Comparison of ENCODE assay signal across 11 cellular contexts in the genomic region with DNA sequence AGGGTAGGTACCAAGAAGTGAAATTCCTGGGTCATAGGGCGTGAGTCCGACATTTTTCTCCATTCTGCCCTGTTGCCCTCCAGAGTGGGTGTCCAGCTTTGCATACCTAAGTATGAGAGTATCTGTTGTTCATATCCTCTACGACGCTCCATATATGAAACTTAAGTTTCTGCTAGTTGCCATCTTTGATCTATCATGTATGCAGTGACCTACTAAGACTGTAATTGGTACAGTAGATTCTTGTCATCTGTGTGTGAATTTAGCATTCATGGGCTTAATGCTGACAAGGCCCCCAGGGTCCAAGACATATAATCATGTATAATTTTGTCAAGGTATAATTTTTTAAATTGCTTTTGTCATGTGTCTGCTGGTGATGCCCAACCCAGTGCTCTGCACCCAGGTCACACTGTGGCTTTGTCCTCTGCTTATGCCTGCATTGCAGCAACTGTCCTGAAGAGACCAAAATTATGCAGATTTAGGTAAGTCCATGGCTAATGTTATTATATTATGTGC. TPM values are rescaled to one million over a fixed set of nuclear protein-coding genes. Genes with fewer than 3 reads are reported as not detected.
A peak's percentile ranks its signal among the peaks of the same experiment; 100 is the strongest.
DNase-seq lines count a peak whose midpoint lies in the region; ATAC-seq and TF ChIP-seq lines count a peak whose summit lies in the region.
"Had no signal": no experiment of that assay in that cellular context is flagged by ENCODE, and none has a peak within 500 bp of the region (broad histone marks: within the 10 kb centered on the region; RNA-seq: fewer than 3 reads in every experiment).

No MANE protein-coding gene starts in this region.

- H3K27ac Mint-ChIP-seq in activated CD4-positive, alpha-beta T cell treated with anti-CD3 and anti-CD28 coated beads, Interleukin-2, amount 10 ng/mL, durations not matched to agents 7 days and 5 days = peak overlapping the region; percentile 39

- H3K4me1 Mint-ChIP-seq in activated CD4-positive, alpha-beta T cell treated with anti-CD3 and anti-CD28 coated beads, Interleukin-2, amount 10 ng/mL, durations not matched to agents 7 days and 5 days = peaks cover 81% of the 10 kb centered on the region

- WGBS in gastroesophageal sphincter (ENCODE audit: low coverage in 1 of 2), 2 donors = 78% methylated on average over 4 of the region's 4 CpGs

- peaks cover 18 to 71% of the 10 kb centered on the region in 2 donors for H3K36me3 ChIP-seq in gastroesophageal sphincter
- H3K36me3 ChIP-seq in subcutaneous abdominal adipose tissue (ENCODE audit: control insufficient read depth in 5 of 5, insufficient read depth in 5 of 5, low read length in 5 of 5) = peaks cover 44 to 69% (median 55%) of the 10 kb centered on the region in 5 donors
- H3K36me3 ChIP-seq: WERI-Rb-1 had no signal

- no peak for TF ChIP-seq POLR2A in gastroesophageal sphincter (IDR thresholded peaks at IDR 0.05)

- H3K27me3 Mint-ChIP-seq in activated CD4-positive, alpha-beta T cell treated with anti-CD3 and anti-CD28 coated beads, Interleukin-2, amount 10 ng/mL, durations not matched to agents 7 days and 5 days = no peaks in the 10 kb centered on the region
- H3K27me3 Mint-ChIP-seq: naive thymus-derived CD4-positive, alpha-beta T cell had no signal

- H3K36me3 Mint-ChIP-seq in activated CD4-positive, alpha-beta T cell treated with anti-CD3 and anti-CD28 coated beads, Interleukin-2, amount 10 ng/mL, durations not matched to agents 7 days and 5 days (ENCODE audit: low read depth) = peaks cover 66% of the 10 kb centered on the region

- CTCF ChIA-PET in activated CD4-positive, alpha-beta T cell treated with anti-CD3 and anti-CD28 coated beads, Interleukin-2, amount 10 ng/mL, durations not matched to agents 7 days and 5 days (lab: Charles Lee) = no interaction called here
- CTCF ChIA-PET in HEK293T (lab: Yijun Ruan, JAX) = interaction anchor here (0.7 kb wide), 1 partner anchor 106 kb away, joined by 3 read pairs; no protein-coding TSS in a partner anchor

- no peak for TF ChIP-seq EP300 in gastroesophageal sphincter (IDR thresholded peaks at IDR 0.05)

- no peak for DNase-seq in activated CD4-positive, alpha-beta T cell treated with anti-CD3 and anti-CD28 coated beads, Interleukin-2, amount 10 ng/mL, durations not matched to agents 7 days and 5 days
- DNase-seq in activated CD4-positive, alpha-beta T cell treated with anti-CD3 and anti-CD28 coated beads for 4 hours = no peak
- DNase-seq in activated CD8-positive, alpha-beta memory T cell treated with anti-CD3 and anti-CD28 coated beads, Interleukin-2, amount 50 U/mL, for 48 hours = peak; percentile 34
- DNase-seq in HEK293T (ENCODE audit: extremely low spot score) (no peak), amygdala (lab: John Stamatoyannopoulos, UW) (no peak)
- no peak for DNase-seq in stimulated activated CD4-positive, alpha-beta T cell treated with anti-CD3 and anti-CD28 coated beads, Interleukin-2, amount 100 ng/mL, for 24 hours
- DNase-seq: NCI-H187 treated with DMSO at 0.1 percent for 48 hours, WERI-Rb-1 had no signal

- peak in 1 of 4 experiments; percentile 16 for TF ChIP-seq CTCF in gastroesophageal sphincter (IDR thresholded peaks at IDR 0.05)

- H3K27me3 ChIP-seq in gastroesophageal sphincter = no peaks in the 10 kb centered on the region
- no peaks in the 10 kb centered on the region for H3K27me3 ChIP-seq in subcutaneous abdominal adipose tissue (ENCODE audit: control insufficient read depth in 5 of 5, insufficient read depth in 4 of 5, low read length in 5 of 5)

- H3K4me1 ChIP-seq in gastroesophageal sphincter = peaks cover 33 to 99% (median 49%) of the 10 kb centered on the region in 3 donors
- peaks cover 12 to 96% (median 91%) of the 10 kb centered on the region in 5 donors for H3K4me1 ChIP-seq in subcutaneous abdominal adipose tissue (ENCODE audit: control insufficient read depth in 5 of 5, insufficient read depth in 5 of 5, low read length in 5 of 5)

- ATAC-seq in gastroesophageal sphincter = no peak
- ATAC-seq: naive thymus-derived CD4-positive, alpha-beta T cell had no signal

- H3K9ac ChIP-seq in subcutaneous abdominal adipose tissue (ENCODE audit: low read length in 5 of 5) = peak overlapping the region in 1 of 5 donors; percentile 14

- no peak overlapping the region for H3K4me3 Mint-ChIP-seq in activated CD4-positive, alpha-beta T cell treated with anti-CD3 and anti-CD28 coated beads, Interleukin-2, amount 10 ng/mL, durations not matched to agents 7 days and 5 days

- H3K27ac ChIP-seq in gastroesophageal sphincter (peak overlapping the region; percentile 46 to 75 (median 61)), subcutaneous abdominal adipose tissue (ENCODE audit: low read depth, low read length) (peak overlapping the region; percentile 100)
- H3K27ac ChIP-seq: WERI-Rb-1 had no signal

- H3K9me3 ChIP-seq in gastroesophageal sphincter (no peaks in the 10 kb centered on the region), subcutaneous abdominal adipose tissue (ENCODE audit: control insufficient read depth in 5 of 5, low read length in 5 of 5) (no peaks in the 10 kb centered on the region)

- H3K4me3 ChIP-seq in gastroesophageal sphincter (no peak overlapping the region), subcutaneous abdominal adipose tissue (ENCODE audit: low read depth in 1 of 5, low read length in 5 of 5) (peak overlapping the region in 2 of 5 donors; percentile 23 to 30)

- POLR2A ChIA-PET in activated CD4-positive, alpha-beta T cell treated with anti-CD3 and anti-CD28 coated beads, Interleukin-2, amount 10 ng/mL, durations not matched to agents 7 days and 5 days (lab: Charles Lee) = no interaction called here
- POLR2A ChIA-PET in HEK293T (lab: Yijun Ruan, JAX) = interaction anchor here (1.2 to 4.9 kb wide), 3 partner anchors 12 to 68 kb away, joined by 3 to 67 read pairs (median 9); partner anchors contain the start of genes MALAT1 and NEAT1

- H3K9me3 Mint-ChIP-seq in activated CD4-positive, alpha-beta T cell treated with anti-CD3 and anti-CD28 coated beads, Interleukin-2, amount 10 ng/mL, durations not matched to agents 7 days and 5 days = no peaks in the 10 kb centered on the region
- H3K9me3 Mint-ChIP-seq: naive thymus-derived CD4-positive, alpha-beta T cell had no signal

TF ChIP-seq in HEK293T, 16 proteins besides CTCF, POLR2A, EP300 and RAD21:
- TF ChIP-seq ELF4 (IDR thresholded peaks at IDR 0.05) (no peak), BHLHE40 (IDR thresholded peaks at IDR 0.05; ENCODE audit: borderline replicate concordance) (no peak), L3MBTL2 (conservative IDR thresholded peaks at IDR 0.05) (no peak), HDGF (IDR thresholded peaks at IDR 0.05; ENCODE audit: borderline replicate concordance) (no peak), CTBP1 (IDR thresholded peaks at IDR 0.05; ENCODE audit: borderline replicate concordance) (no peak), NFRKB (IDR thresholded peaks at IDR 0.05) (no peak), SP1 (IDR thresholded peaks at IDR 0.05) (no peak), TARDBP (IDR thresholded peaks at IDR 0.05) (no peak)
TF ChIP-seq in HEK293T: peak in this region for 0.

RNA-seq across cellular contexts. Expression of gene NEAT1, which starts 12.1 kb away (rescaled TPM):
- total RNA-seq in activated CD4-positive, alpha-beta T cell treated with anti-CD3 and anti-CD28 coated beads, Interleukin-2, amount 10 ng/mL, durations not matched to agents 7 days and 5 days = 100 to 1,000 TPM; 463 to 610 TPM
- 100 to 1,000 TPM in 2 of 4 donors, 10 to 100 TPM in 2; 21.0 to 341 (median 183) TPM for total RNA-seq in gastroesophageal sphincter

RNA-seq across cellular contexts. Expression of gene FRMD8, which starts 48.3 kb away (rescaled TPM):
- 10 to 100 TPM; 49.5 to 52.1 TPM for total RNA-seq in activated CD4-positive, alpha-beta T cell treated with anti-CD3 and anti-CD28 coated beads, Interleukin-2, amount 10 ng/mL, durations not matched to agents 7 days and 5 days
- 10 to 100 TPM; 19.9 to 31.5 (median 21.3) TPM for total RNA-seq in gastroesophageal sphincter

RNA-seq across cellular contexts. Expression of gene SLC25A45, which starts 52.3 kb away (rescaled TPM):
- 10 to 100 TPM; 40.9 TPM for total RNA-seq in activated CD4-positive, alpha-beta T cell treated with anti-CD3 and anti-CD28 coated beads, Interleukin-2, amount 10 ng/mL, durations not matched to agents 7 days and 5 days
- 10 to 100 TPM in 1 of 4 donors, 1 to 10 TPM in 3; 3.7 to 11.5 (median 7.5) TPM for total RNA-seq in gastroesophageal sphincter
